13 cellular contexts compared by ENCODE assay signal in genomic region chr1:45050931-45051748, GRCh38. TPM values are rescaled to one million over a fixed set of nuclear protein-coding genes. Genes with fewer than 3 reads are reported as not detected.
DNase-seq lines count a peak whose midpoint lies in the region; ATAC-seq and TF ChIP-seq lines count a peak whose summit lies in the region.
"Had no signal": no experiment of that assay in that cellular context is flagged by ENCODE, and none has a peak within 500 bp of the region (broad histone marks: within the 10 kb centered on the region; RNA-seq: fewer than 3 reads in every experiment).

No MANE protein-coding gene starts in this region.

- H3K4me1 Mint-ChIP-seq in CD4-positive, CD25-positive, alpha-beta regulatory T cell: peaks cover 4 to 16% (median 11%) of the 10 kb centered on the region in 4 donors
- H3K4me1 Mint-ChIP-seq in T-helper 17 cell: peaks cover 9% of the 10 kb centered on the region
- peaks cover 10 to 14% of the 10 kb centered on the region in 2 donors for H3K4me1 Mint-ChIP-seq in immature natural killer cell

- no peaks in the 10 kb centered on the region for H3F3A ChIP-seq in GM23248 (ENCODE audit: insufficient read depth)

- no peaks in the 10 kb centered on the region for H3K9me3 Mint-ChIP-seq in CD4-positive, CD25-positive, alpha-beta regulatory T cell
- H3K9me3 Mint-ChIP-seq in immature natural killer cell: no peaks in the 10 kb centered on the region

- no peaks in the 10 kb centered on the region for H3K36me3 ChIP-seq in CD4-positive, CD25-positive, alpha-beta regulatory T cell (ENCODE audit: control insufficient read depth, insufficient read depth, low read length)
- H3K36me3 ChIP-seq in GM23248 (ENCODE audit: low read depth): no peaks in the 10 kb centered on the region
- H3K36me3 ChIP-seq: breast epithelium, left lung, thoracic aorta had no signal

- peak in 2 of 3 donors; percentile 8 to 53 for DNase-seq in CD4-positive, CD25-positive, alpha-beta regulatory T cell
- peak; percentile 20 for DNase-seq in GM10266 (ENCODE audit: extremely low spot score)
- DNase-seq in T-helper 17 cell: no peak
- DNase-seq in immature natural killer cell: peak in 2 of 3 donors; percentile 1 to 14
- no peak for DNase-seq in GM23248
- DNase-seq in middle frontal gyrus (ENCODE audit: extremely low spot score, low spot score): no peak
- DNase-seq: COR-L47, left lung, NCI-H2227 treated with DMSO at 0.1 percent for 48 hours had no signal

- H3K4me1 ChIP-seq in CD4-positive, CD25-positive, alpha-beta regulatory T cell (ENCODE audit: control insufficient read depth, insufficient read depth, low read length, poor library complexity, severe bottlenecking): peaks cover 12% of the 10 kb centered on the region
- no peaks in the 10 kb centered on the region for H3K4me1 ChIP-seq in GM23248 (ENCODE audit: insufficient read depth)
- H3K4me1 ChIP-seq: breast epithelium had no signal

- H3K36me3 Mint-ChIP-seq in CD4-positive, CD25-positive, alpha-beta regulatory T cell: no peaks in the 10 kb centered on the region
- peaks cover 12% of the 10 kb centered on the region for H3K36me3 Mint-ChIP-seq in T-helper 17 cell (ENCODE audit: low read depth)
- peaks cover 0 to 8% (median 0%) of the 10 kb centered on the region in 3 donors for H3K36me3 Mint-ChIP-seq in immature natural killer cell

- H3K9me2 ChIP-seq in GM23248 (ENCODE audit: insufficient read depth): no peaks in the 10 kb centered on the region

- 74 to 80% methylated on average over 2 of the region's 2 CpGs for WGBS in GM23248 (ENCODE audit: low coverage in 1 of 2, low lambda C conversion rate in 2 of 2, missing lambda C conversion rate in 2 of 2), 2 experiments

- H3K27ac Mint-ChIP-seq in CD4-positive, CD25-positive, alpha-beta regulatory T cell: peak overlapping the region; percentile 81 to 92 (median 85)
- H3K27ac Mint-ChIP-seq in T-helper 17 cell: peak overlapping the region; percentile 94
- H3K27ac Mint-ChIP-seq in immature natural killer cell: peak overlapping the region; percentile 85 to 91 (median 88)

- no peak overlapping the region for H2AFZ ChIP-seq in GM23248

- in situ Hi-C loops in GM23248 (cut with MboI): no loop called here

- H3K27ac ChIP-seq in CD4-positive, CD25-positive, alpha-beta regulatory T cell (ENCODE audit: insufficient read depth, low read length, poor library complexity, severe bottlenecking): peak overlapping the region; percentile 21
- no peak overlapping the region for H3K27ac ChIP-seq in GM23248
- H3K27ac ChIP-seq: breast epithelium, thoracic aorta had no signal

- no peak for TF ChIP-seq CTCF in GM10266 (IDR thresholded peaks at IDR 0.05; ENCODE audit: control insufficient read depth, insufficient read depth, low read depth, missing control alignments)

- no peak overlapping the region for H3K9ac ChIP-seq in GM23248

- H3K27me3 Mint-ChIP-seq in CD4-positive, CD25-positive, alpha-beta regulatory T cell: peaks cover 11% of the 10 kb centered on the region
- H3K27me3 Mint-ChIP-seq in T-helper 17 cell: no peaks in the 10 kb centered on the region
- H3K27me3 Mint-ChIP-seq in immature natural killer cell (ENCODE audit: low read depth in 3 of 3): no peaks in the 10 kb centered on the region

- H3K4me3 Mint-ChIP-seq in CD4-positive, CD25-positive, alpha-beta regulatory T cell: peak overlapping the region; percentile 13 to 94 (median 76)
- peak overlapping the region; percentile 83 for H3K4me3 Mint-ChIP-seq in T-helper 17 cell
- peak overlapping the region; percentile 68 to 82 (median 77) for H3K4me3 Mint-ChIP-seq in immature natural killer cell

- no peaks in the 10 kb centered on the region for H3K27me3 ChIP-seq in CD4-positive, CD25-positive, alpha-beta regulatory T cell (ENCODE audit: control insufficient read depth, insufficient read depth, low read length)
- no peaks in the 10 kb centered on the region for H3K27me3 ChIP-seq in GM23248 (replicated peaks; ENCODE audit: insufficient read depth)
- H3K27me3 ChIP-seq: breast epithelium, left lung had no signal

- peak; percentile 16 to 78 for ATAC-seq in CD4-positive, CD25-positive, alpha-beta regulatory T cell (ENCODE audit: low read depth in 2 of 2)
- ATAC-seq in T-helper 17 cell (peak; percentile 54), GM19452 (IDR thresholded peaks at IDR 0.05; ENCODE audit: unreplicated experiment) (no peak), HG03354 (IDR thresholded peaks at IDR 0.05; ENCODE audit: poor library complexity, severe bottlenecking, unreplicated experiment) (no peak)
- ATAC-seq: left lung had no signal

- H3K9me3 ChIP-seq in CD4-positive, CD25-positive, alpha-beta regulatory T cell (ENCODE audit: control insufficient read depth in 2 of 2, low read length in 2 of 2): no peaks in the 10 kb centered on the region
- H3K9me3 ChIP-seq in T-helper 17 cell (ENCODE audit: control insufficient read depth, low read length, poor library complexity, severe bottlenecking) (no peaks in the 10 kb centered on the region), GM23248 (ENCODE audit: low read depth) (no peaks in the 10 kb centered on the region)
- H3K9me3 ChIP-seq: breast epithelium, left lung, thoracic aorta had no signal

- H3K4me2 ChIP-seq in GM23248 (ENCODE audit: unreplicated experiment): no peak overlapping the region

- H3K4me3 ChIP-seq in CD4-positive, CD25-positive, alpha-beta regulatory T cell (ENCODE audit: low read depth, low read length): peak overlapping the region; percentile 70
- no peak overlapping the region for H3K4me3 ChIP-seq in GM23248
- H3K4me3 ChIP-seq: breast epithelium, left lung, thoracic aorta had no signal

- no peaks in the 10 kb centered on the region for H3K79me2 ChIP-seq in GM23248 (ENCODE audit: insufficient read depth)

- H4K20me1 ChIP-seq in GM23248 (ENCODE audit: insufficient read depth): no peaks in the 10 kb centered on the region

RNA-seq across cellular contexts. Expression of gene UROD, which starts 39.1 kb away (rescaled TPM):
- total RNA-seq in CD4-positive, CD25-positive, alpha-beta regulatory T cell: 49.5 TPM
- polyA plus RNA-seq in CD4-positive, CD25-positive, alpha-beta regulatory T cell: 10 to 100 TPM; 72.7 to 93.6 (median 82.5) TPM
- 10 to 100 TPM; 47.8 to 51.9 TPM for total RNA-seq in T-helper 17 cell
- 100 to 1,000 TPM in 2 of 3 donors, 10 to 100 TPM in 1; 67.6 to 110 (median 102) TPM for polyA plus RNA-seq in immature natural killer cell
- 103 and 111 TPM in 2 replicates for total RNA-seq in GM23248 (2014; rRNA removed; shearing (Covaris generic))
- polyA plus RNA-seq in GM23248 (2016; fragmentation: Nextera tagmentation; extraction: Ambion mirVana): 141 and 143 TPM in 2 replicates

RNA-seq across cellular contexts. Expression of gene HECTD3, which starts 40.0 kb away (rescaled TPM):
- 58.4 TPM for total RNA-seq in CD4-positive, CD25-positive, alpha-beta regulatory T cell
- polyA plus RNA-seq in CD4-positive, CD25-positive, alpha-beta regulatory T cell: 10 to 100 TPM; 24.2 to 31.0 (median 27.5) TPM
- 10 to 100 TPM; 39.2 to 45.5 TPM for total RNA-seq in T-helper 17 cell
- polyA plus RNA-seq in immature natural killer cell: 10 to 100 TPM in 2 of 3 donors, 1 to 10 TPM in 1; 8.2 to 22.4 (median 17.5) TPM
- total RNA-seq in GM23248 (2014; rRNA removed; shearing (Covaris generic)): 16.9 and 21.1 TPM in 2 replicates
- polyA plus RNA-seq in GM23248 (2016; fragmentation: Nextera tagmentation; extraction: Ambion mirVana): 17.0 and 17.7 TPM in 2 replicates

Comparison
In these comparisons a context has a peak if more than half of its experiments do, and no peak if none do; other contexts are left out.
1. ATAC-seq: peak in CD4-positive, CD25-positive, alpha-beta regulatory T cell (2 of 2) and T-helper 17 cell (single experiment); none in GM19452 (single experiment) and HG03354 (single experiment).
2. DNase-seq: peak in CD4-positive, CD25-positive, alpha-beta regulatory T cell (2 of 3), GM10266 (single experiment) and immature natural killer cell (2 of 3); none in T-helper 17 cell (0 of 3), GM23248 (single experiment) and middle frontal gyrus (single experiment).
3. Peak in every context shown above with its lines, with median percentiles within 50 percentile points of each other: H3K27ac Mint-ChIP-seq and H3K4me3 Mint-ChIP-seq.